Comparison of ENCODE assay signal across 16 cellular contexts in the genomic region with DNA sequence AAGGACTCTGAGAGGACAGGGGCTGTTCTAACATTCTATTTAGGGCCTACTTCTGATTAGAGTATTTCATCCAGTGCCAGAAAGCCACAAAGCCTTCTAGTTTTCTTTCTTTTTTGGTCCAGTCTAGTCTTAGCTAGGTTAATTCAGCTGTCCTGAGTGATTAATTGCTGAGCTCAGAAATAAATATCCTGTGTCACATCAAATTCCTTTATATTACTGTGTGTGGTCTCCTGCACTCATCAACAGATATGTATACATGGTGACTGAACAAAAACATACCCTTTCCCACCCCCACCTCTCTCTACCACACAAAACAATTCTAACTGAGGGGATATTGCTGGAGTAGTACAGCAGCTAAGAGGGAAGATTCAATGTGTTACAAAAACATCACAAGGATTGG.
DNase-seq lines count a peak whose midpoint lies in the region; ATAC-seq and TF ChIP-seq lines count a peak whose summit lies in the region.
"Had no signal": no experiment of that assay in that cellular context is flagged by ENCODE, and none has a peak within 500 bp of the region (broad histone marks: within the 10 kb centered on the region; RNA-seq: fewer than 3 reads in every experiment).

No MANE protein-coding gene starts in this region.

- H3K36me3 Mint-ChIP-seq in endothelial cell (ENCODE audit: low read depth, unreplicated experiment) = peaks cover 8% of the 10 kb centered on the region
- H3K36me3 Mint-ChIP-seq in neural crest cell (ENCODE audit: low read depth) = no peaks in the 10 kb centered on the region
- no peaks in the 10 kb centered on the region for H3K36me3 Mint-ChIP-seq in activated T-helper 2 cell treated with anti-CD3 and anti-CD28 coated beads, Interferon-gamma antibody, Interleukin-2, Interleukin-4, amounts not matched to agents 10 μg/mL and 5 μg/mL and 100 μg/mL, durations not matched to agents 14 hours and 24 hours and 36 hours (ENCODE audit: low read depth)
- no peaks in the 10 kb centered on the region for H3K36me3 Mint-ChIP-seq in activated naive CD4-positive, alpha-beta T cell treated with anti-CD3 and anti-CD28 coated beads, Interleukin-2, amount 50 U/mL, for 72 hours

- H3K27me3 ChIP-seq in cardiac muscle cell (no peaks in the 10 kb centered on the region), right atrium auricular region (no peaks in the 10 kb centered on the region)
- H3K27me3 ChIP-seq: BLaER1 treated with 17β-estradiol and CSF1 and Interleukin-3, amounts not matched to agents 10 nM and 100 nM had no signal

- DNase-seq in cardiac muscle cell (ENCODE audit: low read depth in 1 of 2, low spot score in 1 of 2) = no peak
- DNase-seq in right atrium auricular region (ENCODE audit: low spot score) = no peak
- DNase-seq in endothelial cell (ENCODE audit: low spot score) = no peak
- no peak for DNase-seq in neural crest cell (ENCODE audit: low read depth, low spot score)
- no peak for DNase-seq in activated T-helper 2 cell treated with anti-CD3 and anti-CD28 coated beads, Interferon-gamma antibody, Interleukin-2, Interleukin-4, amounts not matched to agents 10 μg/mL and 5 μg/mL and 100 μg/mL, durations not matched to agents 14 hours and 24 hours and 36 hours (ENCODE audit: low spot score)
- DNase-seq in activated naive CD4-positive, alpha-beta T cell treated with anti-CD3 and anti-CD28 coated beads, Interleukin-2, amount 50 U/mL, for 72 hours (ENCODE audit: low spot score in 2 of 2) = no peak
- DNase-seq: 8988T; Caco-2; CD4-positive, alpha-beta memory T cell; H9; Karpas-422; MV-4-11; NCI-H69 had no signal

- H3K36me3 ChIP-seq in cardiac muscle cell (no peaks in the 10 kb centered on the region), right atrium auricular region (no peaks in the 10 kb centered on the region)
- H3K36me3 ChIP-seq: BLaER1 treated with 17β-estradiol and CSF1 and Interleukin-3, amounts not matched to agents 10 nM and 100 nM had no signal

- H3K4me1 ChIP-seq in cardiac muscle cell (ENCODE audit: low read depth) = peaks cover 12% of the 10 kb centered on the region
- H3K4me1 ChIP-seq in right atrium auricular region = no peaks in the 10 kb centered on the region
- H3K4me1 ChIP-seq: Caco-2 had no signal

- H3K27ac ChIP-seq in cardiac muscle cell = peak overlapping the region; percentile 17
- H3K27ac ChIP-seq in right atrium auricular region = no peak overlapping the region
- H3K27ac ChIP-seq: BLaER1 treated with 17β-estradiol and CSF1 and Interleukin-3, amounts not matched to agents 10 nM and 100 nM had no signal

- H3K9me3 Mint-ChIP-seq in endothelial cell (ENCODE audit: unreplicated experiment) (no peaks in the 10 kb centered on the region), neural crest cell (peaks cover 5% of the 10 kb centered on the region)
- H3K9me3 Mint-ChIP-seq in activated T-helper 2 cell treated with anti-CD3 and anti-CD28 coated beads, Interferon-gamma antibody, Interleukin-2, Interleukin-4, amounts not matched to agents 10 μg/mL and 5 μg/mL and 100 μg/mL, durations not matched to agents 14 hours and 24 hours and 36 hours = no peaks in the 10 kb centered on the region
- H3K9me3 Mint-ChIP-seq in activated naive CD4-positive, alpha-beta T cell treated with anti-CD3 and anti-CD28 coated beads, Interleukin-2, amount 50 U/mL, for 72 hours = peaks cover 4 to 5% of the 10 kb centered on the region in 2 donors

- no peak for ATAC-seq in activated naive CD4-positive, alpha-beta T cell treated with anti-CD3 and anti-CD28 coated beads, Interleukin-2, amount 50 U/mL, for 72 hours
- ATAC-seq in SK-N-SH treated with all-trans-retinoic acid at 6 μM for 48 hours = no peak
- ATAC-seq: Panc1 had no signal

- H3K9me3 ChIP-seq in cardiac muscle cell (ENCODE audit: low read depth) = no peaks in the 10 kb centered on the region
- H3K9me3 ChIP-seq in right atrium auricular region = no peaks in the 10 kb centered on the region
- H3K9me3 ChIP-seq: BLaER1 treated with 17β-estradiol and CSF1 and Interleukin-3, amounts not matched to agents 10 nM and 100 nM; Caco-2 had no signal

- H3K4me1 Mint-ChIP-seq in endothelial cell (ENCODE audit: unreplicated experiment) = peaks cover 40% of the 10 kb centered on the region
- H3K4me1 Mint-ChIP-seq in neural crest cell = peaks cover 48% of the 10 kb centered on the region
- no peaks in the 10 kb centered on the region for H3K4me1 Mint-ChIP-seq in activated T-helper 2 cell treated with anti-CD3 and anti-CD28 coated beads, Interferon-gamma antibody, Interleukin-2, Interleukin-4, amounts not matched to agents 10 μg/mL and 5 μg/mL and 100 μg/mL, durations not matched to agents 14 hours and 24 hours and 36 hours (ENCODE audit: low read depth)
- H3K4me1 Mint-ChIP-seq: CD4-positive, alpha-beta memory T cell had no signal

- H3K4me3 Mint-ChIP-seq in endothelial cell (ENCODE audit: unreplicated experiment) (peak overlapping the region; percentile 87), neural crest cell (no peak overlapping the region)
- H3K4me3 Mint-ChIP-seq in activated T-helper 2 cell treated with anti-CD3 and anti-CD28 coated beads, Interferon-gamma antibody, Interleukin-2, Interleukin-4, amounts not matched to agents 10 μg/mL and 5 μg/mL and 100 μg/mL, durations not matched to agents 14 hours and 24 hours and 36 hours (ENCODE audit: low read depth) = no peak overlapping the region
- H3K4me3 Mint-ChIP-seq: CD4-positive, alpha-beta memory T cell; H9 had no signal

- no peak for TF ChIP-seq CTCF in cardiac muscle cell (IDR thresholded peaks at IDR 0.05; ENCODE audit: low read depth, low read length)
- no peak for TF ChIP-seq CTCF in right atrium auricular region (IDR thresholded peaks at IDR 0.05)
- TF ChIP-seq CTCF in endothelial cell (IDR thresholded peaks at IDR 0.05; ENCODE audit: unreplicated experiment) = no peak
- TF ChIP-seq CTCF in neural crest cell (conservative IDR thresholded peaks at IDR 0.05) = no peak

- H3K27ac Mint-ChIP-seq in endothelial cell (ENCODE audit: unreplicated experiment) (peak overlapping the region; percentile 95), neural crest cell (ENCODE audit: unreplicated experiment) (peak overlapping the region; percentile 47)
- no peak overlapping the region for H3K27ac Mint-ChIP-seq in activated T-helper 2 cell treated with anti-CD3 and anti-CD28 coated beads, Interferon-gamma antibody, Interleukin-2, Interleukin-4, amounts not matched to agents 10 μg/mL and 5 μg/mL and 100 μg/mL, durations not matched to agents 14 hours and 24 hours and 36 hours
- H3K27ac Mint-ChIP-seq in activated naive CD4-positive, alpha-beta T cell treated with anti-CD3 and anti-CD28 coated beads, Interleukin-2, amount 50 U/mL, for 72 hours = no peak overlapping the region
- H3K27ac Mint-ChIP-seq: CD4-positive, alpha-beta memory T cell; H9 had no signal

- H3K27me3 Mint-ChIP-seq in endothelial cell (ENCODE audit: unreplicated experiment) = peaks cover 1% of the 10 kb centered on the region
- no peaks in the 10 kb centered on the region for H3K27me3 Mint-ChIP-seq in neural crest cell (ENCODE audit: low read depth)
- H3K27me3 Mint-ChIP-seq in activated T-helper 2 cell treated with anti-CD3 and anti-CD28 coated beads, Interferon-gamma antibody, Interleukin-2, Interleukin-4, amounts not matched to agents 10 μg/mL and 5 μg/mL and 100 μg/mL, durations not matched to agents 14 hours and 24 hours and 36 hours (ENCODE audit: low read depth) = no peaks in the 10 kb centered on the region
- H3K27me3 Mint-ChIP-seq: CD4-positive, alpha-beta memory T cell had no signal

- intact Hi-C loops in activated T-helper 2 cell treated with anti-CD3 and anti-CD28 coated beads, Interferon-gamma antibody, Interleukin-2, Interleukin-4, amounts not matched to agents 10 μg/mL and 5 μg/mL and 100 μg/mL, durations not matched to agents 14 hours and 24 hours and 36 hours (cut with micrococcal nuclease) = no loop called here

- H3K4me3 ChIP-seq in cardiac muscle cell (no peak overlapping the region), right atrium auricular region (no peak overlapping the region)
- H3K4me3 ChIP-seq: BLaER1 treated with 17β-estradiol and CSF1 and Interleukin-3, amounts not matched to agents 10 nM and 100 nM had no signal

TF ChIP-seq in SK-N-SH treated with all-trans-retinoic acid at 6 μM for 48 hours, 23 proteins besides CTCF, POLR2A, EP300 and RAD21 (continues in another document):
- no peak for TF ChIP-seq TOX (CRISPR knock-in tag; IDR thresholded peaks at IDR 0.05; ENCODE audit: borderline replicate concordance)
- no peak for TF ChIP-seq ESRRG (CRISPR knock-in tag; IDR thresholded peaks at IDR 0.05)
- TF ChIP-seq, protein P1, sequence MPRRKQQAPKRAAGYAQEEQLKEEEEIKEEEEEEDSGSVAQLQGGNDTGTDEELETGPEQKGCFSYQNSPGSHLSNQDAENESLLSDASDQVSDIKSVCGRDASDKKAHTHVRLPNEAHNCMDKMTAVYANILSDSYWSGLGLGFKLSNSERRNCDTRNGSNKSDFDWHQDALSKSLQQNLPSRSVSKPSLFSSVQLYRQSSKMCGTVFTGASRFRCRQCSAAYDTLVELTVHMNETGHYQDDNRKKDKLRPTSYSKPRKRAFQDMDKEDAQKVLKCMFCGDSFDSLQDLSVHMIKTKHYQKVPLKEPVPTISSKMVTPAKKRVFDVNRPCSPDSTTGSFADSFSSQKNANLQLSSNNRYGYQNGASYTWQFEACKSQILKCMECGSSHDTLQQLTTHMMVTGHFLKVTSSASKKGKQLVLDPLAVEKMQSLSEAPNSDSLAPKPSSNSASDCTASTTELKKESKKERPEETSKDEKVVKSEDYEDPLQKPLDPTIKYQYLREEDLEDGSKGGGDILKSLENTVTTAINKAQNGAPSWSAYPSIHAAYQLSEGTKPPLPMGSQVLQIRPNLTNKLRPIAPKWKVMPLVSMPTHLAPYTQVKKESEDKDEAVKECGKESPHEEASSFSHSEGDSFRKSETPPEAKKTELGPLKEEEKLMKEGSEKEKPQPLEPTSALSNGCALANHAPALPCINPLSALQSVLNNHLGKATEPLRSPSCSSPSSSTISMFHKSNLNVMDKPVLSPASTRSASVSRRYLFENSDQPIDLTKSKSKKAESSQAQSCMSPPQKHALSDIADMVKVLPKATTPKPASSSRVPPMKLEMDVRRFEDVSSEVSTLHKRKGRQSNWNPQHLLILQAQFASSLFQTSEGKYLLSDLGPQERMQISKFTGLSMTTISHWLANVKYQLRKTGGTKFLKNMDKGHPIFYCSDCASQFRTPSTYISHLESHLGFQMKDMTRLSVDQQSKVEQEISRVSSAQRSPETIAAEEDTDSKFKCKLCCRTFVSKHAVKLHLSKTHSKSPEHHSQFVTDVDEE (CRISPR knock-in tag; IDR thresholded peaks at IDR 0.05) = no peak

Comparison
In these comparisons a context has a peak if more than half of its experiments do, and no peak if none do; other contexts are left out.
1. H3K27ac Mint-ChIP-seq: peak in endothelial cell (single experiment) and neural crest cell (single experiment); none in activated T-helper 2 cell treated with anti-CD3 and anti-CD28 coated beads, Interferon-gamma antibody, Interleukin-2, Interleukin-4, amounts not matched to agents 10 μg/mL and 5 μg/mL and 100 μg/mL, durations not matched to agents 14 hours and 24 hours and 36 hours (single experiment) and activated naive CD4-positive, alpha-beta T cell treated with anti-CD3 and anti-CD28 coated beads, Interleukin-2, amount 50 U/mL, for 72 hours (0 of 2).